8 cellular contexts compared by ENCODE assay signal in genomic region chr2:84881581-84882414, GRCh38. TPM values are rescaled to one million over a fixed set of nuclear protein-coding genes. Genes with fewer than 3 reads are reported as not detected.
DNase-seq lines count a peak whose midpoint lies in the region; ATAC-seq and TF ChIP-seq lines count a peak whose summit lies in the region.

No MANE protein-coding gene starts in this region.

- peak overlapping the region; percentile 10 to 66 (median 57) for H3K4me3 ChIP-seq in liver (ENCODE audit: low read depth in 1 of 3, low read length in 3 of 3)

- H3K4me3 Mint-ChIP-seq in activated CD4-positive, alpha-beta T cell treated with anti-CD3 and anti-CD28 coated beads, Interleukin-2, amount 10 ng/mL, durations not matched to agents 24 days and 14 days: peak overlapping the region; percentile 94
- H3K4me3 Mint-ChIP-seq in dendritic cell treated with granulocyte-macrophage colony-stimulating factor and Interleukin-4, amounts not matched to agents 40 ng/mL and 50 ng/mL, for 4 days: peak overlapping the region; percentile 77

- peaks cover 8 to 28% (median 25%) of the 10 kb centered on the region in 4 donors for H3K4me1 ChIP-seq in liver (ENCODE audit: control insufficient read depth in 4 of 4, insufficient read depth in 4 of 4, low read length in 3 of 4)

- no peaks in the 10 kb centered on the region for H3K36me3 ChIP-seq in liver (ENCODE audit: control insufficient read depth in 4 of 4, insufficient read depth in 3 of 4, low read depth in 1 of 4, low read length in 3 of 4)

- peak; percentile 90 to 91 for TF ChIP-seq RAD21 in liver (IDR thresholded peaks at IDR 0.05)

- DNase-seq in AG08396 (ENCODE audit: low spot score) (peak; percentile 82), NCI-H345 (lab: John Stamatoyannopoulos, UW) (peak; percentile 78)
- peak; percentile 96 for DNase-seq in activated CD4-positive, alpha-beta T cell treated with anti-CD3 and anti-CD28 coated beads, Interleukin-2, amount 10 ng/mL, durations not matched to agents 24 days and 14 days
- DNase-seq in stimulated activated CD4-positive, alpha-beta T cell treated with anti-CD3 and anti-CD28 coated beads, Interleukin-4, amount 100 ng/mL, for 1 hour: peak; percentile 86

- H3K9me3 ChIP-seq in liver (ENCODE audit: control insufficient read depth in 4 of 4, low read length in 3 of 4): no peaks in the 10 kb centered on the region

- no peaks in the 10 kb centered on the region for H3K27me3 Mint-ChIP-seq in activated CD4-positive, alpha-beta T cell treated with anti-CD3 and anti-CD28 coated beads, Interleukin-2, amount 10 ng/mL, durations not matched to agents 24 days and 14 days
- H3K27me3 Mint-ChIP-seq in dendritic cell treated with granulocyte-macrophage colony-stimulating factor and Interleukin-4, amounts not matched to agents 40 ng/mL and 50 ng/mL, for 4 days: peaks cover 50% of the 10 kb centered on the region

- ATAC-seq in GM18861 (IDR thresholded peaks at IDR 0.05; ENCODE audit: unreplicated experiment) (peak; percentile 41), HG03103 (IDR thresholded peaks at IDR 0.05; ENCODE audit: low read depth, unreplicated experiment) (peak; percentile 44)

- H3K27me3 ChIP-seq in liver (ENCODE audit: control insufficient read depth in 4 of 4, insufficient read depth in 4 of 4, low read length in 3 of 4): no peaks in the 10 kb centered on the region

- H3K9me3 Mint-ChIP-seq in activated CD4-positive, alpha-beta T cell treated with anti-CD3 and anti-CD28 coated beads, Interleukin-2, amount 10 ng/mL, durations not matched to agents 24 days and 14 days: no peaks in the 10 kb centered on the region
- no peaks in the 10 kb centered on the region for H3K9me3 Mint-ChIP-seq in dendritic cell treated with granulocyte-macrophage colony-stimulating factor and Interleukin-4, amounts not matched to agents 40 ng/mL and 50 ng/mL, for 4 days

- TF ChIP-seq CTCF in liver (IDR thresholded peaks at IDR 0.05; ENCODE audit: low read depth, low read length, missing input control): peak; percentile 65

- H3K9ac ChIP-seq in liver (ENCODE audit: low read depth in 1 of 2, low read length in 2 of 2): peak overlapping the region; percentile 41 to 52

- H3K36me3 Mint-ChIP-seq in activated CD4-positive, alpha-beta T cell treated with anti-CD3 and anti-CD28 coated beads, Interleukin-2, amount 10 ng/mL, durations not matched to agents 24 days and 14 days (ENCODE audit: low read depth): peaks cover 9% of the 10 kb centered on the region
- peaks cover 9% of the 10 kb centered on the region for H3K36me3 Mint-ChIP-seq in dendritic cell treated with granulocyte-macrophage colony-stimulating factor and Interleukin-4, amounts not matched to agents 40 ng/mL and 50 ng/mL, for 4 days (ENCODE audit: low read depth)

- 1% methylated on average over 29 of the region's 29 CpGs for WGBS in liver

- H3K27ac ChIP-seq in liver (ENCODE audit: low read depth in 1 of 2, low read length in 2 of 2): no peak overlapping the region

- peak overlapping the region; percentile 96 for H3K27ac Mint-ChIP-seq in activated CD4-positive, alpha-beta T cell treated with anti-CD3 and anti-CD28 coated beads, Interleukin-2, amount 10 ng/mL, durations not matched to agents 24 days and 14 days
- peak overlapping the region; percentile 88 for H3K27ac Mint-ChIP-seq in dendritic cell treated with granulocyte-macrophage colony-stimulating factor and Interleukin-4, amounts not matched to agents 40 ng/mL and 50 ng/mL, for 4 days

- peaks cover 54% of the 10 kb centered on the region for H3K4me1 Mint-ChIP-seq in activated CD4-positive, alpha-beta T cell treated with anti-CD3 and anti-CD28 coated beads, Interleukin-2, amount 10 ng/mL, durations not matched to agents 24 days and 14 days
- peaks cover 65% of the 10 kb centered on the region for H3K4me1 Mint-ChIP-seq in dendritic cell treated with granulocyte-macrophage colony-stimulating factor and Interleukin-4, amounts not matched to agents 40 ng/mL and 50 ng/mL, for 4 days (ENCODE audit: low read depth)

- intact Hi-C loops in activated CD4-positive, alpha-beta T cell treated with anti-CD3 and anti-CD28 coated beads, Interleukin-2, amount 10 ng/mL, durations not matched to agents 24 days and 14 days (cut with micrococcal nuclease): loop anchor here (1.0 to 5.0 kb wide), 9 partner anchors 24 to 422 kb away; partner anchors contain the start of genes DNAH6, SUCLG1 and TMSB10
- intact Hi-C loops in dendritic cell treated with granulocyte-macrophage colony-stimulating factor and Interleukin-4, amounts not matched to agents 40 ng/mL and 50 ng/mL, for 4 days (cut with micrococcal nuclease): loop anchor here (2.0 kb wide), 1 partner anchor 43 kb away; no protein-coding TSS in a partner anchor

TF ChIP-seq in liver, 16 proteins besides CTCF, POLR2A, EP300 and RAD21:
- TF ChIP-seq EGR1 (IDR thresholded peaks at IDR 0.05; ENCODE audit: low read depth in 2 of 2): no peak
- no peak for TF ChIP-seq GABPA (IDR thresholded peaks at IDR 0.05 in 1 of 2, conservative IDR thresholded peaks at IDR 0.05 in 1 of 2)
- no peak for TF ChIP-seq FOXA1 (IDR thresholded peaks at IDR 0.05)
- no peak for TF ChIP-seq FOXA2 (IDR thresholded peaks at IDR 0.05)
- TF ChIP-seq YY1 (IDR thresholded peaks at IDR 0.05): peak; percentile 26
- TF ChIP-seq RXRA (IDR thresholded peaks at IDR 0.05): peak; percentile 33 to 41
- TF ChIP-seq SP1 (IDR thresholded peaks at IDR 0.05): no peak
- no peak for TF ChIP-seq HNF4A (conservative IDR thresholded peaks at IDR 0.05)

RNA-seq across cellular contexts. Expression of gene TRABD2A, which starts 0.9 kb away (rescaled TPM):
- 56.3 and 59.6 TPM in 2 replicates for total RNA-seq in activated CD4-positive, alpha-beta T cell treated with anti-CD3 and anti-CD28 coated beads, Interleukin-2, amount 10 ng/mL, durations not matched to agents 24 days and 14 days
- 10 to 100 TPM in 1 of 2 donors, under 1 TPM in 1; 0.84 to 10.3 TPM for total RNA-seq in liver
- polyA plus RNA-seq in liver: under 1 TPM; 0.26 to 0.27 TPM

RNA-seq across cellular contexts. Expression of gene TMSB10, which starts 23.7 kb away (rescaled TPM):
- total RNA-seq in activated CD4-positive, alpha-beta T cell treated with anti-CD3 and anti-CD28 coated beads, Interleukin-2, amount 10 ng/mL, durations not matched to agents 24 days and 14 days: 2,196 and 2,218 TPM in 2 replicates
- total RNA-seq in liver: 100 to 1,000 TPM; 283 to 518 TPM
- polyA plus RNA-seq in liver: 100 to 1,000 TPM; 225 to 230 TPM
